Comparison of ENCODE assay signal across 27 cellular contexts in the genomic region with DNA sequence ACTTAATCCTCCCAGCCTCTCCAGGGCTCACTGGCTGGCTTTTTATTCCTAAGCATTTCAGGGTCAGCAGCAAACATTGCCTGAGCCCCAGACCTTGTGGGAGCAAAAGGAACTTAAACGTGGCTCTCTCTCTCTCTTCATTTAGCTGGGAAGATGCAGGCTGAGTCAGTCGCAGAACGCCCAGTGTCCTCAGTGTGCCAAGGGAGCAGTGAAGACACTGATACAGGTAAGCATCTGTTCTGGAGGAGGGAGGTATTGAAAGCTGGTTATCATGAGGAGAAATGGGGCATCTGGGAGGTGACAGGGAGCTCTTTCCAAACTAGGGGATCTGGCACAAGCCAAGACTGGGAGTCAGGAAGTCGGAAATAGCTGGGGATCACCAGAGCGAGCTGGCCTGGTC. TPM values are rescaled to one million over a fixed set of nuclear protein-coding genes. Genes with fewer than 3 reads are reported as not detected.
"Had no signal": no experiment of that assay in that cellular context is flagged by ENCODE, and none has a peak within 500 bp of the region (broad histone marks: within the 10 kb centered on the region; RNA-seq: fewer than 3 reads in every experiment).

No MANE protein-coding gene starts in this region.

- DNase-seq: activated CD4-positive, alpha-beta T cell treated with anti-CD3 and anti-CD28 coated beads, Interleukin-2, amount 10 ng/mL, durations not matched to agents 7 days and 5 days; activated CD4-positive, CD25-positive, alpha-beta regulatory T cell; activated CD8-positive, alpha-beta memory T cell treated with anti-CD3 and anti-CD28 coated beads, Interleukin-2, amount 50 U/mL, for 4 hours; activated effector memory CD4-positive, alpha-beta T cell treated with anti-CD3 and anti-CD28 coated beads, Interleukin-2, amount 50 U/mL, for 16 hours; activated T-cell treated with anti-CD3 and anti-CD28 coated beads, Interleukin-2, amount 50 U/mL, for 48 hours; amniotic stem cell; dorsolateral prefrontal cortex; erythroblast; heart right ventricle; left lung; stimulated activated CD4-positive, alpha-beta T cell treated with anti-CD3 and anti-CD28 coated beads, Interleukin-2, amount 100 ng/mL, for 24 hours; stimulated activated naive CD8-positive, alpha-beta T cell treated with anti-CD3 and anti-CD28 coated beads, Interleukin-15, Interleukin-2, amounts not matched to agents 100 U/mL and 50 U/mL, for 24 hours; substantia nigra; T-helper 1 cell; T1000; trophoblast cell had no signal

- H3K36me3 Mint-ChIP-seq: activated naive CD4-positive, alpha-beta T cell treated with anti-CD3 and anti-CD28 coated beads, Interleukin-2, amount 50 U/mL, for 72 hours had no signal

- H3K36me3 ChIP-seq: gastroesophageal sphincter, heart right ventricle, left lung, prostate gland, right atrium auricular region had no signal

- H3K4me3 ChIP-seq: dorsolateral prefrontal cortex, gastroesophageal sphincter, heart right ventricle, left lung, prostate gland, right atrium auricular region had no signal

- H3K27ac Mint-ChIP-seq: activated CD4-positive, alpha-beta T cell treated with anti-CD3 and anti-CD28 coated beads, Interleukin-2, amount 10 ng/mL, durations not matched to agents 7 days and 5 days; activated naive CD4-positive, alpha-beta T cell treated with anti-CD3 and anti-CD28 coated beads, Interleukin-2, amount 50 U/mL, for 72 hours had no signal

- ATAC-seq: activated naive CD4-positive, alpha-beta T cell treated with anti-CD3 and anti-CD28 coated beads, Interleukin-2, amount 50 U/mL, for 72 hours; gastroesophageal sphincter; heart right ventricle; left lung; stimulated activated naive CD8-positive, alpha-beta T cell treated with anti-CD3 and anti-CD28 coated beads, Interleukin-15, Interleukin-2, amounts not matched to agents 100 U/mL and 50 U/mL, for 24 hours had no signal

- H3K9me3 Mint-ChIP-seq: activated CD4-positive, alpha-beta T cell treated with anti-CD3 and anti-CD28 coated beads, Interleukin-2, amount 10 ng/mL, durations not matched to agents 7 days and 5 days; activated naive CD4-positive, alpha-beta T cell treated with anti-CD3 and anti-CD28 coated beads, Interleukin-2, amount 50 U/mL, for 72 hours had no signal

- H3K9me3 ChIP-seq: gastroesophageal sphincter, heart right ventricle, left lung, prostate gland, right atrium auricular region had no signal

- H3K4me3 Mint-ChIP-seq: activated CD4-positive, alpha-beta T cell treated with anti-CD3 and anti-CD28 coated beads, Interleukin-2, amount 10 ng/mL, durations not matched to agents 7 days and 5 days had no signal

- H3K27ac ChIP-seq: dorsolateral prefrontal cortex, gastroesophageal sphincter, heart right ventricle, left lung, prostate gland, right atrium auricular region had no signal

- H3K27me3 ChIP-seq: right atrium auricular region had no signal

RNA-seq across cellular contexts. Expression of gene RHOV, which starts 4.3 kb away (rescaled TPM):
- total RNA-seq: activated CD4-positive, alpha-beta T cell treated with anti-CD3 and anti-CD28 coated beads, Interleukin-2, amount 10 ng/mL, durations not matched to agents 7 days and 5 days; heart right ventricle; lung microvascular endothelial cell; mononuclear cell; right atrium auricular region had no signal

RNA-seq across cellular contexts. Expression of gene PPP1R14D, which starts 41.2 kb away (rescaled TPM):
- total RNA-seq: activated CD4-positive, alpha-beta T cell treated with anti-CD3 and anti-CD28 coated beads, Interleukin-2, amount 10 ng/mL, durations not matched to agents 7 days and 5 days; activated naive CD4-positive, alpha-beta T cell treated with anti-CD3 and anti-CD28 coated beads, Interleukin-2, amount 50 U/mL, for 72 hours; cardiac septum; dorsolateral prefrontal cortex; gastroesophageal sphincter; heart right ventricle; kidney epithelial cell; lung microvascular endothelial cell; mononuclear cell; osteoblast; right atrium auricular region; skeletal muscle tissue had no signal
- polyA plus RNA-seq: heart right ventricle, neural cell had no signal

RNA-seq across cellular contexts. Expression of gene DLL4, which starts 59.5 kb away (rescaled TPM):
- total RNA-seq: activated CD4-positive, alpha-beta T cell treated with anti-CD3 and anti-CD28 coated beads, Interleukin-2, amount 10 ng/mL, durations not matched to agents 7 days and 5 days; mononuclear cell; osteoblast had no signal
